ENCODE assay signal across 12 cellular contexts in the genomic region with DNA sequence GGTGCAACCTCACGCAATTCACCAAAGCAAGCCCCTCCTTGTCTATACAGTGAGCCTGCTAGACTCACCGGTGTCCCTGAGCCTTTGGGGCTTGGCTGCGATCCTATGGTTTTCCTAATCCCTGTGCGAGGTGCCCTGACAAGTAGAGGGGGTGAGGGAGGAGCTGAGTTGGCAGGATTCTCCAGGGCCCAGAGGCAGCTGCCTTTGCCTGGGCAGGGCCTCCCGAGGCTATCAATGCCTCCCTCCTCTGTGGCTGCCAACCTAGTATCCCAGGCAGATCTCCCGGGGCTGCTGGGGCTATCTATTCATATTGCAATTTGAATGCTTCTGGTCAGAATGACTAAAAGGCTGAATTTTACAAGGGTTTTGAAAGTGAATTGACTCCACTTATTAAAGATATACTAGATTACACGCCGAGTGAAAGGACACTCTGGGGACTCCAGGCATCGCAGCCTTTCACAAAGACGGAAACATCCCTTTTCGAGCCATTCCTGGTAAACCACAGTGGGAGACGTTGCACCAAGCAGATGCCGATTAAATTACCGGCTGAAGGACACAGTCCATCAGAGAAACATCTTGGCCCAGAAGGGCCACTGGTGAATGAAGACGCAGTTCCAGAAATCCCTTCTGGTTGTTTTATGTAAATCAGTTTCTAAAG. TPM values are rescaled to one million over a fixed set of nuclear protein-coding genes. Genes with fewer than 3 reads are reported as not detected.
A peak's percentile ranks its signal among the peaks of the same experiment; 100 is the strongest.
DNase-seq lines count a peak whose midpoint lies in the region; FAIRE-seq and TF ChIP-seq lines count a peak whose summit lies in the region.
"Had no signal": no experiment of that assay in that cellular context is flagged by ENCODE, and none has a peak within 500 bp of the region (broad histone marks: within the 10 kb centered on the region; RNA-seq: fewer than 3 reads in every experiment).

No MANE protein-coding gene starts in this region.

- TF ChIP-seq RAD21 in SK-N-SH (IDR thresholded peaks at IDR 0.05; ENCODE audit: low read length), result no peak

- no peaks in the 10 kb centered on the region for H3K9me3 ChIP-seq in SK-N-SH

- no peak overlapping the region for H3K27ac ChIP-seq in SK-N-SH (ENCODE audit: low read depth in 2 of 2, low read length in 1 of 2)

- no peak overlapping the region for H3K9ac ChIP-seq in SK-N-SH

- intact Hi-C loops in CD14-positive monocyte (cut with micrococcal nuclease), result no loop called here

- 75% methylated on average over 12 of the region's 15 CpGs for WGBS in SK-N-SH (ENCODE audit: low lambda C conversion rate)

- peak; percentile 78 for DNase-seq in HPDE6-E6E7 (ENCODE audit: extremely low spot score)
- peak; percentile 44 for DNase-seq in SK-N-SH
- DNase-seq in fibroblast of the conjunctiva (ENCODE audit: low read depth), result peak; percentile 43
- no peak for DNase-seq in progenitor cell of endocrine pancreas (ENCODE audit: low spot score, unreplicated experiment)
- no peak for DNase-seq in GM12891 (ENCODE audit: insufficient read length, low spot score)
- DNase-seq in T-helper 2 cell, result no peak
- no peak for DNase-seq in CD14-positive monocyte (ENCODE audit: low spot score)
- DNase-seq in EL, result no peak
- DNase-seq: activated CD4-positive, alpha-beta memory T cell treated with anti-CD3 and anti-CD28 coated beads, Interleukin-2, amount 10 ng/mL, durations not matched to agents 7 days and 5 days; hypothalamus; naive B cell had no signal

- H3K4me2 ChIP-seq in SK-N-SH, result no peak overlapping the region

- H3K27ac Mint-ChIP-seq in progenitor cell of endocrine pancreas, result peak overlapping the region; percentile 75
- peak overlapping the region in 1 of 7 donors; percentile 25 for H3K27ac Mint-ChIP-seq in CD14-positive monocyte
- H3K27ac Mint-ChIP-seq: activated CD4-positive, alpha-beta memory T cell treated with anti-CD3 and anti-CD28 coated beads, Interleukin-2, amount 10 ng/mL, durations not matched to agents 7 days and 5 days; activated naive CD4-positive, alpha-beta T cell treated with anti-CD3 and anti-CD28 coated beads, Interleukin-2, amount 50 U/mL, for 72 hours had no signal

- H3K27me3 Mint-ChIP-seq in progenitor cell of endocrine pancreas (no peaks in the 10 kb centered on the region), CD14-positive monocyte (ENCODE audit: low read depth in 3 of 3) (peaks cover 3 to 14% (median 5%) of the 10 kb centered on the region in 3 donors)

- no peaks in the 10 kb centered on the region for H3K9me2 ChIP-seq in SK-N-SH

- H3K36me3 Mint-ChIP-seq in progenitor cell of endocrine pancreas (ENCODE audit: insufficient read depth) (peaks cover 2% of the 10 kb centered on the region), CD14-positive monocyte (peaks cover 0 to under 1% of the 10 kb centered on the region in 2 donors)
- H3K36me3 Mint-ChIP-seq: activated naive CD4-positive, alpha-beta T cell treated with anti-CD3 and anti-CD28 coated beads, Interleukin-2, amount 50 U/mL, for 72 hours; naive B cell had no signal

- H3K4me1 Mint-ChIP-seq in progenitor cell of endocrine pancreas (ENCODE audit: low read depth) (peaks cover 9% of the 10 kb centered on the region), CD14-positive monocyte (no peaks in the 10 kb centered on the region)
- H3K4me1 Mint-ChIP-seq: activated CD4-positive, alpha-beta memory T cell treated with anti-CD3 and anti-CD28 coated beads, Interleukin-2, amount 10 ng/mL, durations not matched to agents 7 days and 5 days had no signal

- H3F3A ChIP-seq in SK-N-SH (replicated peaks; ENCODE audit: insufficient read depth), result no peaks in the 10 kb centered on the region

- H3K27me3 ChIP-seq in SK-N-SH (ENCODE audit: insufficient read depth), result no peaks in the 10 kb centered on the region

- H3K79me2 ChIP-seq in SK-N-SH (ENCODE audit: insufficient read depth), result no peaks in the 10 kb centered on the region

- no peak overlapping the region for H3K4me3 ChIP-seq in SK-N-SH (ENCODE audit: low read depth in 2 of 2, low read length in 1 of 2)

- POLR2A ChIA-PET in SK-N-SH (lab: Yijun Ruan, JAX), result no interaction called here

- CTCF ChIA-PET in SK-N-SH (lab: Yijun Ruan, JAX), result interaction anchor here (1.0 kb wide), 1 partner anchor 41 kb away, joined by 3 read pairs; no protein-coding TSS in a partner anchor

- H2AFZ ChIP-seq in SK-N-SH (ENCODE audit: low read depth), result no peak overlapping the region

- H3K4me1 ChIP-seq in SK-N-SH (ENCODE audit: control insufficient read depth in 1 of 2, insufficient read depth in 2 of 2, low read depth in 1 of 2, low read length in 1 of 2), result no peaks in the 10 kb centered on the region; a peak in 1 of 4 replicates

- no peaks in the 10 kb centered on the region for H4K20me1 ChIP-seq in SK-N-SH (ENCODE audit: insufficient read depth)

- TF ChIP-seq POLR2A in GM12891 (IDR thresholded peaks at IDR 0.05; ENCODE audit: low read depth, low read length), result no peak

- peaks cover 0 to 1% of the 10 kb centered on the region in 2 experiments for H3K36me3 ChIP-seq in SK-N-SH (replicated peaks in 1 of 2; ENCODE audit: control insufficient read depth in 1 of 2, insufficient read depth in 2 of 2, low read length in 1 of 2)

- no peak for FAIRE-seq in GM12891 (lab: Jason Lieb, UNC)

- TF ChIP-seq CTCF in SK-N-SH (IDR thresholded peaks at IDR 0.05), result no peak
- TF ChIP-seq CTCF in progenitor cell of endocrine pancreas (IDR thresholded peaks at IDR 0.05; ENCODE audit: unreplicated experiment), result no peak
- TF ChIP-seq CTCF in CD14-positive monocyte (IDR thresholded peaks at IDR 0.05), result no peak

- TF ChIP-seq EP300 in SK-N-SH (IDR thresholded peaks at IDR 0.05; ENCODE audit: borderline replicate concordance in 1 of 2, low read depth in 1 of 2, low read length in 1 of 2), result no peak

- H3K4me3 Mint-ChIP-seq in progenitor cell of endocrine pancreas (ENCODE audit: low read depth), result no peak overlapping the region
- H3K4me3 Mint-ChIP-seq in CD14-positive monocyte, result no peak overlapping the region
- H3K4me3 Mint-ChIP-seq: activated CD4-positive, alpha-beta memory T cell treated with anti-CD3 and anti-CD28 coated beads, Interleukin-2, amount 10 ng/mL, durations not matched to agents 7 days and 5 days; naive B cell had no signal

- no peaks in the 10 kb centered on the region for H3K9me3 Mint-ChIP-seq in progenitor cell of endocrine pancreas (ENCODE audit: low read depth)
- peaks cover 0 to 2% (median 0%) of the 10 kb centered on the region in 7 donors for H3K9me3 Mint-ChIP-seq in CD14-positive monocyte
- H3K9me3 Mint-ChIP-seq: activated CD4-positive, alpha-beta memory T cell treated with anti-CD3 and anti-CD28 coated beads, Interleukin-2, amount 10 ng/mL, durations not matched to agents 7 days and 5 days; activated naive CD4-positive, alpha-beta T cell treated with anti-CD3 and anti-CD28 coated beads, Interleukin-2, amount 50 U/mL, for 72 hours; naive B cell had no signal

TF ChIP-seq in SK-N-SH, 30 proteins besides CTCF, POLR2A, EP300 and RAD21:
- TF ChIP-seq ELF1 (IDR thresholded peaks at IDR 0.05), result no peak
- no peak for TF ChIP-seq ZBTB33 (IDR thresholded peaks at IDR 0.05; ENCODE audit: borderline replicate concordance, low read depth)
- no peak for TF ChIP-seq RFX5 (IDR thresholded peaks at IDR 0.05; ENCODE audit: low read length)
- TF ChIP-seq TAF1 (IDR thresholded peaks at IDR 0.05; ENCODE audit: borderline replicate concordance, low read depth, low read length), result no peak

TF ChIP-seq in GM12891, 5 proteins besides CTCF, POLR2A, EP300 and RAD21:
- TF ChIP-seq TAF1 (IDR thresholded peaks at IDR 0.05; ENCODE audit: low read depth, low read length) (no peak), SPI1 (IDR thresholded peaks at IDR 0.05; ENCODE audit: low read depth, low read length) (no peak), POLR2AphosphoS5 (IDR thresholded peaks at IDR 0.05; ENCODE audit: low read depth, low read length) (no peak), POU2F2 (IDR thresholded peaks at IDR 0.05; ENCODE audit: low read depth, low read length) (no peak), PAX5 (IDR thresholded peaks at IDR 0.05; ENCODE audit: insufficient read depth, low read length, severe bottlenecking) (no peak)

RNA-seq across cellular contexts. Expression of gene PITPNM3, which starts 11.3 kb away (rescaled TPM):
- polyA plus RNA-seq in SK-N-SH (2012; rRNA removed), result 0.82 and 0.86 TPM in 2 replicates
- polyA plus RNA-seq in SK-N-SH (2012; cell fraction: cytosol; rRNA removed), result 0.33 and 0.52 TPM in 2 replicates
- polyA plus RNA-seq in SK-N-SH (2012; cell fraction: nucleus; rRNA removed), result 3.1 and 3.5 TPM in 2 replicates
- 2.8 and 3.3 TPM in 2 replicates for total RNA-seq in progenitor cell of endocrine pancreas
- polyA plus RNA-seq in GM12891 (2012; ENCODE audit: low read depth, missing spikeins), result 0.26 TPM
- polyA plus RNA-seq in CD14-positive monocyte, result not detected

Comparison
In these comparisons a context has a peak if more than half of its experiments do, and no peak if none do; other contexts are left out.
1. DNase-seq: peak in HPDE6-E6E7 (single experiment), SK-N-SH (single experiment) and fibroblast of the conjunctiva (single experiment); none in progenitor cell of endocrine pancreas (single experiment), GM12891 (single experiment), T-helper 2 cell (0 of 5), CD14-positive monocyte (single experiment) and EL (single experiment).